22 cellular contexts compared by ENCODE assay signal in genomic region chr14:57970175-57970574, GRCh38.
"Had no signal": no experiment of that assay in that cellular context is flagged by ENCODE, and none has a peak within 500 bp of the region (broad histone marks: within the 10 kb centered on the region; RNA-seq: fewer than 3 reads in every experiment).

No MANE protein-coding gene starts in this region.

- H3K27me3 ChIP-seq: esophagus squamous epithelium, gastroesophageal sphincter, neural progenitor cell, ovary, right atrium auricular region, stomach had no signal

- H3K9me3 ChIP-seq: esophagus squamous epithelium, gastroesophageal sphincter, lower lobe of right lung, ovary, right atrium auricular region, stomach had no signal

- H3K9me3 Mint-ChIP-seq: dendritic cell treated with granulocyte-macrophage colony-stimulating factor and Interleukin-4, amounts not matched to agents 40 ng/mL and 50 ng/mL, for 4 days; memory B cell; mesothelial cell of epicardium; natural killer cell treated with Interleukin-12 subunit alpha and Interleukin-12 subunit beta and Interleukin-15 and Interleukin-18, amount 100 ng/mL, for 72 hours; neural progenitor cell; type B pancreatic cell had no signal

- DNase-seq: esophagus squamous epithelium; foreskin fibroblast; glutamatergic neuron; islet precursor cell; lower lobe of right lung; nucleus accumbens; ovary; small intestine; stimulated activated CD4-positive, alpha-beta T cell treated with anti-CD3 and anti-CD28 coated beads, Interleukin-12 subunit alpha, Interleukin-12 subunit beta, amount 100 ng/mL, for 4 hours; stimulated activated naive CD4-positive, alpha-beta T cell; stomach; substantia nigra had no signal

- H3K27ac Mint-ChIP-seq: dendritic cell treated with granulocyte-macrophage colony-stimulating factor and Interleukin-4, amounts not matched to agents 40 ng/mL and 50 ng/mL, for 4 days; memory B cell; mesothelial cell of epicardium; natural killer cell treated with Interleukin-12 subunit alpha and Interleukin-12 subunit beta and Interleukin-15 and Interleukin-18, amount 100 ng/mL, for 72 hours; neural progenitor cell; type B pancreatic cell had no signal

- ATAC-seq: gastroesophageal sphincter; left lobe of liver; lower lobe of right lung; natural killer cell treated with Interleukin-12 subunit alpha and Interleukin-12 subunit beta and Interleukin-15 and Interleukin-18, amount 100 ng/mL, for 72 hours had no signal

- H3K27me3 Mint-ChIP-seq: dendritic cell treated with granulocyte-macrophage colony-stimulating factor and Interleukin-4, amounts not matched to agents 40 ng/mL and 50 ng/mL, for 4 days had no signal

- H3K36me3 Mint-ChIP-seq: memory B cell; mesothelial cell of epicardium; natural killer cell treated with Interleukin-12 subunit alpha and Interleukin-12 subunit beta and Interleukin-15 and Interleukin-18, amount 100 ng/mL, for 72 hours; neural progenitor cell; type B pancreatic cell had no signal

- H3K36me3 ChIP-seq: esophagus squamous epithelium, gastroesophageal sphincter, lower lobe of right lung, neural progenitor cell, ovary, right atrium auricular region, stomach had no signal

- H3K27ac ChIP-seq: esophagus squamous epithelium, gastroesophageal sphincter, lower lobe of right lung, neural progenitor cell, ovary, right atrium auricular region, stomach had no signal

- H3K4me3 Mint-ChIP-seq: dendritic cell treated with granulocyte-macrophage colony-stimulating factor and Interleukin-4, amounts not matched to agents 40 ng/mL and 50 ng/mL, for 4 days; memory B cell; mesothelial cell of epicardium; natural killer cell treated with Interleukin-12 subunit alpha and Interleukin-12 subunit beta and Interleukin-15 and Interleukin-18, amount 100 ng/mL, for 72 hours; neural progenitor cell; type B pancreatic cell had no signal

- H3K4me3 ChIP-seq: esophagus squamous epithelium, gastroesophageal sphincter, lower lobe of right lung, neural progenitor cell, ovary, right atrium auricular region, stomach had no signal

- FAIRE-seq: small intestine, urothelium cell line had no signal

- H3K4me1 ChIP-seq: esophagus squamous epithelium, gastroesophageal sphincter, lower lobe of right lung, neural progenitor cell, right atrium auricular region, stomach had no signal

- H3K4me1 Mint-ChIP-seq: memory B cell, mesothelial cell of epicardium, neural progenitor cell had no signal
